In genomic region chr3:152466784-152467183, GRCh38 we compare ENCODE assay signal across 9 cellular contexts.
DNase-seq lines count a peak whose midpoint lies in the region; ATAC-seq, FAIRE-seq and TF ChIP-seq lines count a peak whose summit lies in the region.
"Had no signal": no experiment of that assay in that cellular context is flagged by ENCODE, and none has a peak within 500 bp of the region (broad histone marks: within the 10 kb centered on the region; RNA-seq: fewer than 3 reads in every experiment).

No MANE protein-coding gene starts in this region.

- no peak for TF ChIP-seq POLR2A in H1 (IDR thresholded peaks at IDR 0.05; ENCODE audit: control extremely low read depth in 1 of 2, low read depth in 2 of 2, low read length in 2 of 2)

- no peaks in the 10 kb centered on the region for H3K79me2 ChIP-seq in GM23338 (replicated peaks; ENCODE audit: insufficient read depth)
- H3K79me2 ChIP-seq in H1 (ENCODE audit: control insufficient read depth in 1 of 2, insufficient read depth in 2 of 2, low read length in 2 of 2) = no peaks in the 10 kb centered on the region
- H3K79me2 ChIP-seq in neural cell (replicated peaks; ENCODE audit: insufficient read depth, low read length) = no peaks in the 10 kb centered on the region

- H4K20me1 ChIP-seq in GM23338 (replicated peaks; ENCODE audit: insufficient read depth) (no peaks in the 10 kb centered on the region), H1 (replicated peaks in 1 of 2; ENCODE audit: control insufficient read depth in 1 of 2, insufficient read depth in 2 of 2, low read length in 2 of 2) (no peaks in the 10 kb centered on the region), neural cell (ENCODE audit: insufficient read depth) (no peaks in the 10 kb centered on the region)

- no peak for FAIRE-seq in H1 (lab: Jason Lieb, UNC)

- H3K4me1 Mint-ChIP-seq in GM23338 = peaks cover 3% of the 10 kb centered on the region; the same call in 2 of the 3 replicates

- H3K27ac Mint-ChIP-seq in GM23338 = no peak overlapping the region

- peaks cover 8% of the 10 kb centered on the region; the same call in 2 of the 3 replicates for H3K36me3 Mint-ChIP-seq in GM23338 (ENCODE audit: low read depth)

- H4K91ac ChIP-seq in H1 (replicated peaks; ENCODE audit: insufficient read length, low read length) = no peak overlapping the region

- H2BK120ac ChIP-seq in H1 (replicated peaks; ENCODE audit: low read depth, low read length) = no peak overlapping the region

- H3K27ac ChIP-seq in GM23338 (ENCODE audit: low read depth) (no peak overlapping the region), H1 (ENCODE audit: low read depth, low read length) (no peak overlapping the region), neural cell (ENCODE audit: low read length) (no peak overlapping the region)
- H3K27ac ChIP-seq: skin epidermis had no signal

- ATAC-seq in GM23338 = peak; percentile 26; the same call in 1 of the 3 replicates

- H3K4ac ChIP-seq in H1 (replicated peaks; ENCODE audit: insufficient read length, low read depth, low read length) = no peak overlapping the region

- TF ChIP-seq EP300 in H1 (IDR thresholded peaks at IDR 0.05; ENCODE audit: borderline replicate concordance in 1 of 2, low read depth in 2 of 2, low read length in 2 of 2) (no peak), neural cell (conservative IDR thresholded peaks at IDR 0.05; ENCODE audit: poor library complexity, severe bottlenecking) (no peak)

- peak; percentile 16 for DNase-seq in Caki2 (ENCODE audit: low read depth)
- peak; percentile 42 for DNase-seq in GM23338 (ENCODE audit: low spot score)
- DNase-seq in NOMO-1 treated with DMSO at 0.1 percent for 48 hours (lab: John Stamatoyannopoulos, UW; ENCODE audit: unreplicated experiment) = peak; percentile 85
- DNase-seq in H1 (ENCODE audit: low read depth in 1 of 2, low spot score in 2 of 2) = no peak
- DNase-seq in cerebellum (ENCODE audit: low spot score) = no peak
- no peak for DNase-seq in NCI-H146 treated with DMSO at 0.1 percent for 48 hours (lab: John Stamatoyannopoulos, UW; ENCODE audit: unreplicated experiment)
- DNase-seq in head of caudate nucleus = no peak

- no peak overlapping the region for H4K8ac ChIP-seq in H1 (ENCODE audit: extremely low read depth, insufficient read depth, low read length)

- H2BK15ac ChIP-seq in H1 (ENCODE audit: low read length) = no peak overlapping the region

- no peak overlapping the region for H3K4me3 Mint-ChIP-seq in GM23338

- H3K4me1 ChIP-seq in GM23338 (ENCODE audit: insufficient read depth) = no peaks in the 10 kb centered on the region
- H3K4me1 ChIP-seq in H1 (replicated peaks in 1 of 4; ENCODE audit: control insufficient read depth in 3 of 4, insufficient read depth in 4 of 4, low read length in 3 of 4) = no peaks in the 10 kb centered on the region

- H3K23me2 ChIP-seq in H1 (ENCODE audit: low read depth, low read length) = no peaks in the 10 kb centered on the region; the same call in 1 of the 2 replicates

- no peak overlapping the region for H3K4me3 ChIP-seq in GM23338
- H3K4me3 ChIP-seq in H1 (ENCODE audit: extremely low read depth in 1 of 4, insufficient read depth in 2 of 4, low read depth in 3 of 4, low read length in 4 of 4) = no peak overlapping the region
- H3K4me3 ChIP-seq in neural cell (ENCODE audit: low read length) = no peak overlapping the region
- H3K4me3 ChIP-seq: skin epidermis had no signal

- no peak overlapping the region for H3K23ac ChIP-seq in H1 (ENCODE audit: insufficient read length)

- no peak overlapping the region for H4K5ac ChIP-seq in H1 (ENCODE audit: insufficient read length, low read depth, low read length)

- H3K27me3 ChIP-seq in GM23338 (ENCODE audit: insufficient read depth) (no peaks in the 10 kb centered on the region), H1 (replicated peaks in 1 of 4; ENCODE audit: control insufficient read depth in 3 of 4, extremely low read depth in 1 of 4, insufficient read depth in 3 of 4, low read length in 3 of 4) (no peaks in the 10 kb centered on the region), neural cell (ENCODE audit: insufficient read depth, low read depth, low read length) (no peaks in the 10 kb centered on the region)

- no peak overlapping the region for H3K18ac ChIP-seq in H1 (ENCODE audit: extremely low read depth, low read length)

- 92% methylated on average over 7 of the region's 7 CpGs; no CpG with 5 or more reads in 1 of the 2 experiments for WGBS in H1 (ENCODE audit: extremely low coverage in 1 of 2, insufficient coverage in 1 of 2, insufficient read length in 1 of 2, insufficient replicate concordance in 2 of 2, low coverage in 1 of 2, low lambda C conversion rate in 2 of 2, missing lambda C conversion rate in 1 of 2), 2 experiments

- H3K9me3 Mint-ChIP-seq in GM23338 = no peaks in the 10 kb centered on the region

- H3K9me3 ChIP-seq in H1 (ENCODE audit: insufficient read depth in 2 of 2, low read depth in 1 of 2, low read length in 1 of 2) (no peaks in the 10 kb centered on the region), neural cell (ENCODE audit: low read length) (no peaks in the 10 kb centered on the region)

- H3K79me1 ChIP-seq in H1 (ENCODE audit: low read depth, low read length) = no peaks in the 10 kb centered on the region

- no peak overlapping the region for H2BK12ac ChIP-seq in H1 (ENCODE audit: low read depth, low read length)

- H3F3A ChIP-seq in GM23338 (replicated peaks; ENCODE audit: low read depth) (no peaks in the 10 kb centered on the region), neural cell (ENCODE audit: insufficient read depth, low read length, poor library complexity, severe bottlenecking) (no peaks in the 10 kb centered on the region)

- H2BK20ac ChIP-seq in H1 (ENCODE audit: low read length) = no peak overlapping the region

- CTCF ChIA-PET in H1 (lab: Charles Lee; ENCODE audit: partially characterized antibody) = interaction anchor here (0.5 to 2.4 kb wide), 21 partner anchors 9 to 1915 kb away, joined by 3 to 9 read pairs (median 3); no protein-coding TSS in a partner anchor

- TF ChIP-seq RAD21 in H1 (IDR thresholded peaks at IDR 0.05 in 1 of 2, conservative IDR thresholded peaks at IDR 0.05 in 1 of 2; ENCODE audit: low read depth in 2 of 2, low read length in 2 of 2) = peak; percentile 33 to 35; a peak in 3 of 4 replicates
- no peak for TF ChIP-seq RAD21 in neural cell (conservative IDR thresholded peaks at IDR 0.05)

- no peaks in the 10 kb centered on the region for H3K9me2 ChIP-seq in GM23338 (ENCODE audit: insufficient read depth)
- H3K9me2 ChIP-seq in neural cell (ENCODE audit: insufficient read depth, low read length) = no peaks in the 10 kb centered on the region

- no peaks in the 10 kb centered on the region for H3K27me3 Mint-ChIP-seq in GM23338 (ENCODE audit: insufficient read depth, low read depth, poor library complexity)

- no peak overlapping the region for H3K14ac ChIP-seq in H1 (ENCODE audit: insufficient read length)

- POLR2A ChIA-PET in H1 (lab: Charles Lee; ENCODE audit: partially characterized antibody) = no interaction called here

- no peak overlapping the region for H2AK5ac ChIP-seq in H1 (ENCODE audit: low read depth, low read length)

- H2AFZ ChIP-seq in GM23338 (no peak overlapping the region), H1 (ENCODE audit: low read length) (no peak overlapping the region), neural cell (ENCODE audit: low read depth, low read length) (no peak overlapping the region)

- intact Hi-C loops in head of caudate nucleus (cut with DNase I) = no loop called here

- no peak overlapping the region for H3K56ac ChIP-seq in H1 (replicated peaks; ENCODE audit: insufficient read length, low read depth, low read length)

- H3K4me2 ChIP-seq in GM23338 (no peak overlapping the region), H1 (ENCODE audit: insufficient read depth in 1 of 2, low read depth in 2 of 2, low read length in 2 of 2) (no peak overlapping the region), neural cell (ENCODE audit: low read length) (no peak overlapping the region)

- TF ChIP-seq CTCF in GM23338 (conservative IDR thresholded peaks at IDR 0.05; ENCODE audit: low read depth in 2 of 2) (peak; percentile 55 to 80), H1 (IDR thresholded peaks at IDR 0.05; ENCODE audit: control extremely low read depth in 1 of 3, insufficient read depth in 1 of 3, low read depth in 1 of 3, low read length in 3 of 3) (peak in 2 of 3 experiments; percentile 14 to 29; a peak in 2 of 4 replicates), neural cell (IDR thresholded peaks at IDR 0.05; ENCODE audit: poor library complexity, severe bottlenecking) (peak; percentile 40)

- in situ Hi-C loops in Caki2 (cut with HindIII; ENCODE audit: low pct_unique_long_range_greater_than_20kb, low sequenced_read_pairs) = no loop called here

- H3K36me3 ChIP-seq in GM23338 (ENCODE audit: insufficient read depth) = no peaks in the 10 kb centered on the region
- peaks cover 0 to 7% (median under 1%) of the 10 kb centered on the region in 4 experiments; a peak in 2 of 8 replicates for H3K36me3 ChIP-seq in H1 (ENCODE audit: control insufficient read depth in 2 of 4, insufficient read depth in 4 of 4, low read length in 3 of 4)
- H3K36me3 ChIP-seq in neural cell (ENCODE audit: insufficient read depth, low read length) = peaks cover 7% of the 10 kb centered on the region

- H3K9ac ChIP-seq in H1 (replicated peaks in 1 of 4; ENCODE audit: extremely low read depth in 1 of 4, low read depth in 3 of 4, low read length in 3 of 4) = no peak overlapping the region
- no peak overlapping the region for H3K9ac ChIP-seq in neural cell (ENCODE audit: low read length)

- H2BK5ac ChIP-seq in H1 (ENCODE audit: low read depth, low read length) = no peak overlapping the region

TF ChIP-seq in GM23338, 12 proteins besides CTCF, POLR2A, EP300 and RAD21 (continues in another document):
- no peak for TF ChIP-seq ZNF331 (CRISPR knock-in tag; IDR thresholded peaks at IDR 0.05; ENCODE audit: low read depth)

TF ChIP-seq in H1, 55 proteins besides CTCF, POLR2A, EP300 and RAD21:
- TF ChIP-seq CEBPB (IDR thresholded peaks at IDR 0.05; ENCODE audit: low read depth, low read length) (no peak), SUZ12 (IDR thresholded peaks at IDR 0.05; ENCODE audit: low read length) (no peak)

TF ChIP-seq in neural cell, 6 proteins besides CTCF, POLR2A, EP300 and RAD21 (continues in another document):
- no peak for TF ChIP-seq SMC3 (conservative IDR thresholded peaks at IDR 0.05; ENCODE audit: poor library complexity)
- TF ChIP-seq TAF1 (IDR thresholded peaks at IDR 0.05; ENCODE audit: low read depth) = no peak
- no peak for TF ChIP-seq MXI1 (conservative IDR thresholded peaks at IDR 0.05; ENCODE audit: poor library complexity, severe bottlenecking)
- TF ChIP-seq POLR2AphosphoS5 (IDR thresholded peaks at IDR 0.05) = no peak

Comparison
In these comparisons a context has a peak if more than half of its experiments do, and no peak if none do; other contexts are left out.
1. DNase-seq: peak in Caki2 (single experiment), GM23338 (single experiment) and NOMO-1 treated with DMSO at 0.1 percent for 48 hours (single experiment); none in H1 (0 of 2), cerebellum (single experiment), NCI-H146 treated with DMSO at 0.1 percent for 48 hours (single experiment) and head of caudate nucleus (0 of 42).
2. Peak in every context shown above with its lines, with median percentiles within 50 percentile points of each other: CTCF ChIP-seq.